In the genomic region with DNA sequence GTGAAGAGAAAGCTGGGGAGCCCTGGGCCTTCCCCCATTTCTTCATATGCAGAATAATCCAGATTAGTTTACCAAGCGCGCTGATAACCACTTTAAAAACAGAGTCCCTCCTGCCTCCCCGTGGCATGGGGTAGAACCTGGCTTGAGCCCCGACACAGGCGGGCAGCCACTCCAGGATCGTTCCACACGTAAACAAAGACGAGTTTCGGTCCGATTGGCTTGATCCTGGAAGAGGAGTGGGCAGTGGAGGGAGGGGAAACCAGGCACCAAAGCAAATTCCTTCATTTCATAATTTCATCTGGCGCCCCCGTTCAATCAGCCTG, we compare ENCODE assay signal across 8 cellular contexts. TPM values are rescaled to one million over a fixed set of nuclear protein-coding genes. Genes with fewer than 3 reads are reported as not detected.
DNase-seq lines count a peak whose midpoint lies in the region; TF ChIP-seq lines count a peak whose summit lies in the region.

No MANE protein-coding gene starts in this region.

- no peak overlapping the region for H3K27ac Mint-ChIP-seq in glutamatergic neuron (ENCODE audit: unreplicated experiment)

- peak; percentile 55 for DNase-seq in H7
- DNase-seq in glutamatergic neuron, result no peak
- DNase-seq in retinal pigment epithelial cell (ENCODE audit: low read depth), result no peak
- no peak for DNase-seq in C1 segment of cervical spinal cord (lab: John Stamatoyannopoulos, UW)
- DNase-seq in NCI-H748 (lab: John Stamatoyannopoulos, UW; ENCODE audit: unreplicated experiment), result no peak
- no peak for DNase-seq in OCI-M1 (lab: John Stamatoyannopoulos, UW)
- DNase-seq in NCI-H1436 treated with DMSO at 0.1 percent for 48 hours (lab: John Stamatoyannopoulos, UW), result no peak

- no peaks in the 10 kb centered on the region for H3K4me1 Mint-ChIP-seq in glutamatergic neuron (ENCODE audit: low read depth, unreplicated experiment)

- peak; percentile 47 for TF ChIP-seq CTCF in VCaP (conservative IDR thresholded peaks at IDR 0.05)
- no peak for TF ChIP-seq CTCF in glutamatergic neuron (IDR thresholded peaks at IDR 0.05; ENCODE audit: partially characterized antibody, unreplicated experiment)
- no peak for TF ChIP-seq CTCF in retinal pigment epithelial cell (conservative IDR thresholded peaks at IDR 0.05; ENCODE audit: low read depth, low read length)

- peak overlapping the region; percentile 58 for H3K27ac ChIP-seq in VCaP

- H3K36me3 Mint-ChIP-seq in glutamatergic neuron (ENCODE audit: unreplicated experiment), result no peaks in the 10 kb centered on the region

- H3K36me3 ChIP-seq in H7 (replicated peaks; ENCODE audit: control insufficient read depth, insufficient read depth, low read length), result no peaks in the 10 kb centered on the region

- H3K9me3 Mint-ChIP-seq in glutamatergic neuron (ENCODE audit: unreplicated experiment), result peaks cover 1% of the 10 kb centered on the region

- peaks cover 34% of the 10 kb centered on the region for H3K27me3 ChIP-seq in H7 (ENCODE audit: control insufficient read depth, insufficient read depth, low read length)

- peaks cover 4% of the 10 kb centered on the region for H3K27me3 Mint-ChIP-seq in glutamatergic neuron (ENCODE audit: unreplicated experiment)

- H3K4me3 Mint-ChIP-seq in glutamatergic neuron (ENCODE audit: unreplicated experiment), result peak overlapping the region; percentile 81

- H3K4me3 ChIP-seq in H7 (ENCODE audit: insufficient read depth, low read depth, low read length), result peak overlapping the region; percentile 67
- H3K4me3 ChIP-seq in retinal pigment epithelial cell (ENCODE audit: low read length), result peak overlapping the region; percentile 70

RNA-seq across cellular contexts. Expression of gene GPRC5A, which starts 0.9 kb away (rescaled TPM):
- 0.07 TPM in 1 of 2 replicates, not detected in the other for total RNA-seq in H7 (2014; rRNA removed; shearing (Covaris generic))
- not detected for total RNA-seq in glutamatergic neuron (ENCODE audit: unreplicated experiment)
